In the genomic region with DNA sequence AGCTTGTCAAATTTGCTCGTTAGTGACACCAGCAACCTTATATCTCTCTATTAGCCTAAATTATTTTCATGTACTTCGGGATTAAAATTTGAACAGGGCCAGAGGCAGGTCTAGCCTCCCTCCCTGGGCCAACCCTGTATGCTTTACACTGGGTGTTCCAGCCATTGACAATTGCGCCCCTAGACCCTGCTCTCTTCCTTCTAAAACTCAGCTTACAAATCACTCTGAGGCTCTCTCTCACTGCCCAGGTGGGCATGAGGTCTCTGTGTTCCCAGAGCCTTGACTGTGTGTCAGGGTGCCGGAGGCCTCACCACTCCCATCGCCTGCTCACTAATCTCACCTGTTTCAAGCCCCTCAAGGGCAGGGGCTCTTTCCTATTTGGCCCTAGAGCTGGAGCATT, we compare ENCODE assay signal across 12 cellular contexts. TPM values are rescaled to one million over a fixed set of nuclear protein-coding genes. Genes with fewer than 3 reads are reported as not detected.
"Had no signal": no experiment of that assay in that cellular context is flagged by ENCODE, and none has a peak within 500 bp of the region (broad histone marks: within the 10 kb centered on the region; RNA-seq: fewer than 3 reads in every experiment).

No MANE protein-coding gene starts in this region.

- H3K27me3 ChIP-seq: ascending aorta, pancreas, tibial artery, vagina had no signal

- H3K4me1 ChIP-seq: ascending aorta had no signal

- H3K9me3 ChIP-seq: ascending aorta, pancreas, tibial artery, vagina had no signal

- H3K27ac ChIP-seq: ascending aorta, pancreas, tibial artery, vagina had no signal

- FAIRE-seq: bronchial epithelial cell, endometrium, pancreas had no signal

- DNase-seq: activated gamma-delta T cell treated with Interleukin-2 at 50 U/mL for 16 hours, tibial artery had no signal

- H3K4me3 ChIP-seq: ascending aorta, pancreas, tibial artery, vagina had no signal

RNA-seq across cellular contexts. Expression of a gene that starts 6.4 kb away (rescaled TPM):
- total RNA-seq: activated CD8-positive, alpha-beta memory T cell treated with anti-CD3 and anti-CD28 coated beads for 36 hours; ascending aorta; bronchial epithelial cell; dermis microvascular lymphatic vessel endothelial cell; esophagus mucosa; fibroblast of villous mesenchyme; T-helper 1 cell treated with Interleukin-12 subunit alpha and Interleukin-12 subunit beta and Interleukin-4 antibody, amounts not matched to agents 30 ng/mL and 1 ng/mL, for 36 hours had no signal

RNA-seq across cellular contexts. Expression of a gene that starts 11.5 kb away (rescaled TPM):
- total RNA-seq: ascending aorta had no signal
